ENCODE assay signal across 10 cellular contexts in genomic region chr15:75178171-75178937, GRCh38. TPM values are rescaled to one million over a fixed set of nuclear protein-coding genes. Genes with fewer than 3 reads are reported as not detected.
DNase-seq lines count a peak whose midpoint lies in the region; ATAC-seq, FAIRE-seq and TF ChIP-seq lines count a peak whose summit lies in the region.
"Had no signal": no experiment of that assay in that cellular context is flagged by ENCODE, and none has a peak within 500 bp of the region (broad histone marks: within the 10 kb centered on the region; RNA-seq: fewer than 3 reads in every experiment).

No MANE protein-coding gene starts in this region.

- H3K36me3 ChIP-seq in K562 (ENCODE audit: control insufficient read depth, insufficient read depth, low read length) (no peaks in the 10 kb centered on the region), right lobe of liver (no peaks in the 10 kb centered on the region), testis (ENCODE audit: low read depth, missing control alignments) (no peaks in the 10 kb centered on the region)

- peak overlapping the region; percentile 54 for H3K4me2 ChIP-seq in K562 (ENCODE audit: insufficient read depth, low read length)
- H3K4me2 ChIP-seq: SK-N-SH had no signal

- H3K4me1 ChIP-seq in K562 (replicated peaks in 1 of 2; ENCODE audit: control insufficient read depth in 2 of 2, insufficient read depth in 2 of 2, low read length in 2 of 2) (peaks cover 34 to 40% of the 10 kb centered on the region in 2 experiments), right lobe of liver (peaks cover 0 to 14% (median 2%) of the 10 kb centered on the region in 4 donors), testis (peaks cover 64% of the 10 kb centered on the region)

- peak overlapping the region; percentile 85 for H2AFZ ChIP-seq in K562 (ENCODE audit: low read depth, low read length)

- TF ChIP-seq CTCF in K562 (IDR thresholded peaks at IDR 0.05 in 2 of 3, conservative IDR thresholded peaks at IDR 0.05 in 1 of 3; ENCODE audit: insufficient read depth in 2 of 3, low read depth in 1 of 3, low read length in 3 of 3) (peak in 2 of 3 experiments; percentile 26 to 34; a peak in 3 of 6 replicates), right lobe of liver (IDR thresholded peaks at IDR 0.05) (no peak), testis (IDR thresholded peaks at IDR 0.05) (no peak)

- H3K9me3 ChIP-seq in K562 (replicated peaks; ENCODE audit: control insufficient read depth, insufficient read depth, low read depth, low read length) (no peaks in the 10 kb centered on the region), right lobe of liver (no peaks in the 10 kb centered on the region), testis (no peaks in the 10 kb centered on the region)
- H3K9me3 ChIP-seq: SK-N-SH had no signal

- WGBS in K562 (ENCODE audit: insufficient coverage, low coverage, missing lambda C conversion rate): 16% methylated on average over 39 of the region's 53 CpGs
- WGBS in right lobe of liver (ENCODE audit: insufficient coverage, low coverage, low lambda C conversion rate, missing lambda C conversion rate): 27% methylated on average over 23 of the region's 53 CpGs
- WGBS in testis, 2 donors: 9 to 16% methylated on average over 17 to 44 of the region's 53 CpGs

- BruUV-seq in K562 (replicated peaks; lab: Mats Ljungman, UMichigan): no TSS peak

- TF ChIP-seq POLR2A in K562 (conservative IDR thresholded peaks at IDR 0.05) (no peak), right lobe of liver (IDR thresholded peaks at IDR 0.05) (no peak), testis (IDR thresholded peaks at IDR 0.05) (no peak)

- FAIRE-seq in K562 (lab: Jason Lieb, UNC): no peak
- FAIRE-seq: A204.1 had no signal

- intact Hi-C loops in K562 (cut with micrococcal nuclease): no loop called here
- intact Hi-C loops in right lobe of liver (cut with DNase I): no loop called here
- intact Hi-C loops in testis (cut with DNase I; ENCODE audit: low total_unique reads): no loop called here

- TF ChIP-seq EP300 in K562 (IDR thresholded peaks at IDR 0.05; ENCODE audit: low read length): no peak

- H4K20me1 ChIP-seq in K562 (replicated peaks; ENCODE audit: control insufficient read depth, insufficient read depth, low read length): no peaks in the 10 kb centered on the region

- CTCF ChIA-PET in K562 (lab: Yijun Ruan, JAX; ENCODE audit: low intra/inter-chr PET ratio): no interaction called here

- H3K79me2 ChIP-seq in K562 (ENCODE audit: control insufficient read depth, insufficient read depth, low read length): no peaks in the 10 kb centered on the region

- H3K27me3 ChIP-seq in K562 (ENCODE audit: control insufficient read depth in 2 of 2, insufficient read depth in 2 of 2, low read length in 2 of 2): no peaks in the 10 kb centered on the region
- H3K27me3 ChIP-seq in right lobe of liver: no peaks in the 10 kb centered on the region
- H3K27me3 ChIP-seq in testis: no peaks in the 10 kb centered on the region

- in situ Hi-C loops in K562 (cut with MboI): no loop called here

- POLR2A ChIA-PET in K562 (lab: Yijun Ruan, JAX): interaction anchor here (0.6 to 1.9 kb wide), 4 partner anchors 12 to 140 kb away, joined by 3 to 6 read pairs (median 5); no protein-coding TSS in a partner anchor

- peak in 1 of 2 experiments; percentile 47; a peak in 3 of 4 replicates for TF ChIP-seq RAD21 in K562 (CRISPR knock-in tag; conservative IDR thresholded peaks at IDR 0.05 in 1 of 2, IDR thresholded peaks at IDR 0.05 in 1 of 2)

- ATAC-seq in K562 (peak; percentile 92), right lobe of liver (peak; percentile 52 to 70 (median 58)), GM21390 (IDR thresholded peaks at IDR 0.05; ENCODE audit: unreplicated experiment) (no peak), GM18868 (IDR thresholded peaks at IDR 0.05; ENCODE audit: unreplicated experiment) (no peak), HG02588 (IDR thresholded peaks at IDR 0.05; ENCODE audit: unreplicated experiment) (no peak)

- H3K27ac ChIP-seq in K562 (ENCODE audit: extremely low read depth, low read depth, low read length) (peak overlapping the region; percentile 57; the same call in 1 of the 3 replicates), right lobe of liver (peak overlapping the region in 1 of 3 donors; percentile 37), testis (peak overlapping the region; percentile 78 to 82)

- H3K9ac ChIP-seq in K562 (ENCODE audit: insufficient read depth in 1 of 2, low read depth in 2 of 2, low read length in 2 of 2): peak overlapping the region; percentile 64 to 91
- H3K9ac ChIP-seq: SK-N-SH had no signal

- no peaks in the 10 kb centered on the region for H3K9me1 ChIP-seq in K562 (ENCODE audit: control insufficient read depth, insufficient read depth, low read length)

- peak overlapping the region; percentile 29 for H3K4me3 ChIP-seq in K562
- peak overlapping the region in 2 of 3 donors; percentile 10 to 26 for H3K4me3 ChIP-seq in right lobe of liver
- H3K4me3 ChIP-seq in testis: peak overlapping the region; percentile 33 to 59

- DNase-seq in NCI-H146 (lab: John Stamatoyannopoulos, UW): peak; percentile 65
- no peak for DNase-seq in NCI-H146 treated with DMSO at 0.1 percent for 48 hours (lab: John Stamatoyannopoulos, UW; ENCODE audit: unreplicated experiment)
- DNase-seq in K562 (ENCODE audit: extremely low read depth in 1 of 4, low spot score in 3 of 4): peak; percentile 81 to 96 (median 92)
- DNase-seq in right lobe of liver: peak in 2 of 3 donors; percentile 56 to 57
- peak; percentile 61 for DNase-seq in testis

TF ChIP-seq in K562, 482 proteins besides CTCF, POLR2A, EP300 and RAD21 (continues in another document):
- TF ChIP-seq SLC30A9 (CRISPR knock-in tag; IDR thresholded peaks at IDR 0.05) (no peak), MAZ (CRISPR knock-in tag; conservative IDR thresholded peaks at IDR 0.05 in 1 of 2, IDR thresholded peaks at IDR 0.05 in 1 of 2) (peak in 1 of 2 experiments; percentile 86; a peak in 2 of 4 replicates), E2F4 (CRISPR knock-in tag; IDR thresholded peaks at IDR 0.05; ENCODE audit: low read depth) (no peak), YY1 (IDR thresholded peaks at IDR 0.05; ENCODE audit: borderline replicate concordance in 1 of 3, control insufficient read depth in 1 of 3, extremely low read depth in 1 of 3, insufficient read depth in 3 of 3, insufficient read length in 1 of 3, insufficient replicate concordance in 2 of 3, low read depth in 1 of 3, low read length in 2 of 3) (peak in 2 of 3 experiments; percentile 6 to 26), ATF7 (IDR thresholded peaks at IDR 0.05) (peak; percentile 56; the same call in 1 of the 2 replicates), POLR2G (IDR thresholded peaks at IDR 0.05; ENCODE audit: low read depth, low read length) (peak; percentile 87), EZH2 (IDR thresholded peaks at IDR 0.05; ENCODE audit: borderline replicate concordance, low read depth, low read length) (no peak), NFRKB (IDR thresholded peaks at IDR 0.05; ENCODE audit: low read depth) (peak; percentile 39; the same call in 1 of the 2 replicates), RBFOX2 (IDR thresholded peaks at IDR 0.05; ENCODE audit: low read depth, low read length) (peak; percentile 78), NEUROD1 (IDR thresholded peaks at IDR 0.05; ENCODE audit: borderline replicate concordance, low read depth, low read length, partially characterized antibody) (peak; percentile 42), HSF4 (CRISPR knock-in tag; IDR thresholded peaks at IDR 0.05; ENCODE audit: borderline replicate concordance) (no peak), ZFX (CRISPR knock-in tag; IDR thresholded peaks at IDR 0.05) (peak; percentile 65)
- TF ChIP-seq, protein P1, sequence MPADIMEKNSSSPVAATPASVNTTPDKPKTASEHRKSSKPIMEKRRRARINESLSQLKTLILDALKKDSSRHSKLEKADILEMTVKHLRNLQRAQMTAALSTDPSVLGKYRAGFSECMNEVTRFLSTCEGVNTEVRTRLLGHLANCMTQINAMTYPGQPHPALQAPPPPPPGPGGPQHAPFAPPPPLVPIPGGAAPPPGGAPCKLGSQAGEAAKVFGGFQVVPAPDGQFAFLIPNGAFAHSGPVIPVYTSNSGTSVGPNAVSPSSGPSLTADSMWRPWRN (IDR thresholded peaks at IDR 0.05; ENCODE audit: low read depth): no peak

RNA-seq across cellular contexts. Expression of gene C15orf39, which starts 23.3 kb away (rescaled TPM):
- 16.6 and 54.7 TPM in 2 replicates for total RNA-seq in K562 (2011; cell fraction: chromatin; rRNA removed; ENCODE audit: low replicate concordance)
- total RNA-seq in K562 (2011; cell fraction: nucleolus; rRNA removed): 33.4 and 38.0 TPM in 2 replicates
- 26.0 and 26.7 TPM in 2 replicates for total RNA-seq in K562 (2011; cell fraction: nucleoplasm; rRNA removed)
- total RNA-seq in K562 (2014; rRNA removed): 8.7 and 14.4 TPM in 2 replicates
- total RNA-seq in K562 (2014; rRNA removed; fragmentation: Illumina TruSeq; extraction: Trizol): 1.6 and 2.6 TPM in 2 replicates
- total RNA-seq in K562 (2015; rRNA removed; fragmentation: Illumina TruSeq; extraction: Trizol): 4.4 and 5.2 TPM in 2 replicates
- total RNA-seq in K562 (2021): 29.8 and 34.1 TPM in 2 replicates
- polyA plus RNA-seq in K562 (2011; rRNA removed): 1.9 and 6.4 TPM in 2 replicates
- polyA plus RNA-seq in K562 (2011; cell fraction: cytosol; rRNA removed): 3.3 and 7.1 TPM in 2 replicates
- 11.3 and 15.1 TPM in 2 replicates for polyA plus RNA-seq in K562 (2011; cell fraction: nucleus; rRNA removed)
- polyA plus RNA-seq in K562 (2012): 14.2 and 26.5 TPM in 2 replicates
- 11.3 and 17.1 TPM in 2 replicates for polyA plus RNA-seq in K562 (2014; fragmentation: Illumina TruSeq; extraction: Trizol)
- polyA plus RNA-seq in K562 (2014; fragmentation: Nextera tagmentation; extraction: Ambion mirVana): under 1 TPM; 0.31 to 0.60 TPM
- 7.4 and 7.9 TPM in 2 replicates for polyA plus RNA-seq in K562 (2014; rRNA removed)
- 4.8 and 5.4 TPM in 2 replicates for polyA minus RNA-seq in K562 (2011; rRNA and poly(A)+ RNA removed)
- 15.2 and 22.0 TPM in 2 replicates for polyA minus RNA-seq in K562 (2011; cell fraction: cytosol; rRNA and poly(A)+ RNA removed)
- 15.1 and 18.7 TPM in 2 replicates for polyA minus RNA-seq in K562 (2011; cell fraction: nucleus; rRNA and poly(A)+ RNA removed)
- 1 to 10 TPM; 3.6 to 9.4 (median 5.8) TPM for total RNA-seq in right lobe of liver
- total RNA-seq in testis: 100 to 1,000 TPM; 167 to 168 TPM
- polyA plus RNA-seq in testis (ENCODE audit: insufficient read depth, low read depth, low replicate concordance): 321 TPM

Comparison
In these comparisons a context has a peak if more than half of its experiments do, and no peak if none do; other contexts are left out.
1. ATAC-seq: peak in K562 (single experiment) and right lobe of liver (4 of 4); none in GM21390 (single experiment), GM18868 (single experiment) and HG02588 (single experiment).
2. CTCF ChIP-seq: peak in K562 (2 of 3); none in right lobe of liver (0 of 4) and testis (0 of 3).
3. Peak in every context shown above with its lines, with median percentiles within 50 percentile points of each other: H3K4me3 ChIP-seq.